Comparison of ENCODE assay signal across 9 cellular contexts in genomic region chr21:43727571-43728466, GRCh38. TPM values are rescaled to one million over a fixed set of nuclear protein-coding genes. Genes with fewer than 3 reads are reported as not detected.
DNase-seq lines count a peak whose midpoint lies in the region; ATAC-seq and TF ChIP-seq lines count a peak whose summit lies in the region.
"Had no signal": no experiment of that assay in that cellular context is flagged by ENCODE, and none has a peak within 500 bp of the region (broad histone marks: within the 10 kb centered on the region; RNA-seq: fewer than 3 reads in every experiment).

No MANE protein-coding gene starts in this region.

- DNase-seq in DMS53 (lab: John Stamatoyannopoulos, UW) = peak; percentile 74
- peak; percentile 85 for DNase-seq in glutamatergic neuron
- DNase-seq in prostate gland (ENCODE audit: low spot score) = no peak
- DNase-seq in HuH-7.5 (ENCODE audit: low spot score) = no peak
- no peak for DNase-seq in DMS114 treated with DMSO at 0.1 percent for 48 hours (lab: John Stamatoyannopoulos, UW; ENCODE audit: unreplicated experiment)
- DNase-seq in NCI-H1048 (lab: John Stamatoyannopoulos, UW) = no peak

- H3K9me3 Mint-ChIP-seq in glutamatergic neuron (ENCODE audit: unreplicated experiment) = peaks cover 13% of the 10 kb centered on the region

- H3K4me1 Mint-ChIP-seq in glutamatergic neuron (ENCODE audit: low read depth, unreplicated experiment) = peaks cover 24% of the 10 kb centered on the region

- peaks cover 24% of the 10 kb centered on the region for H3K4me1 ChIP-seq in prostate gland (replicated peaks)

- TF ChIP-seq POLR2A in prostate gland (IDR thresholded peaks at IDR 0.05) = no peak

- peak overlapping the region; percentile 95 for H3K27ac Mint-ChIP-seq in glutamatergic neuron (ENCODE audit: unreplicated experiment)

- no peaks in the 10 kb centered on the region for H3K36me3 ChIP-seq in prostate gland

- H3K36me3 Mint-ChIP-seq in glutamatergic neuron (ENCODE audit: unreplicated experiment) = no peaks in the 10 kb centered on the region

- H3K27me3 Mint-ChIP-seq in glutamatergic neuron (ENCODE audit: unreplicated experiment) = peaks cover 12% of the 10 kb centered on the region

- intact Hi-C loops in prostate gland (cut with DNase I) = no loop called here

- no peaks in the 10 kb centered on the region for H3K9me3 ChIP-seq in prostate gland

- H3K4me3 ChIP-seq in prostate gland = peak overlapping the region; percentile 30 to 32
- H3K4me3 ChIP-seq: SK-N-MC had no signal

- H3K4me3 Mint-ChIP-seq in glutamatergic neuron (ENCODE audit: unreplicated experiment) = peak overlapping the region; percentile 89

- no peaks in the 10 kb centered on the region for H3K27me3 ChIP-seq in prostate gland (replicated peaks; ENCODE audit: insufficient read depth)

- ATAC-seq in HG03280 (IDR thresholded peaks at IDR 0.05; ENCODE audit: unreplicated experiment) = peak; percentile 6

- TF ChIP-seq CTCF in VCaP (conservative IDR thresholded peaks at IDR 0.05) = peak; percentile 18
- TF ChIP-seq CTCF in glutamatergic neuron (IDR thresholded peaks at IDR 0.05; ENCODE audit: partially characterized antibody, unreplicated experiment) = no peak
- no peak for TF ChIP-seq CTCF in prostate gland (IDR thresholded peaks at IDR 0.05)

- H3K27ac ChIP-seq in VCaP (peak overlapping the region; percentile 73), prostate gland (peak overlapping the region; percentile 83 to 86)
- H3K27ac ChIP-seq: SK-N-MC had no signal

- WGBS in prostate gland = 39% methylated on average over 17 of the region's 17 CpGs

RNA-seq across cellular contexts. Expression of gene PDXK, which starts 8.9 kb away (rescaled TPM):
- total RNA-seq in glutamatergic neuron (ENCODE audit: unreplicated experiment) (63.8 TPM), prostate gland (100 to 1,000 TPM in 1 of 2 donors, 10 to 100 TPM in 1; 61.4 to 161 TPM)

RNA-seq across cellular contexts. Expression of gene CSTB, which starts 48.3 kb away (rescaled TPM):
- total RNA-seq in glutamatergic neuron (ENCODE audit: unreplicated experiment) (32.7 TPM), prostate gland (10 to 100 TPM; 13.3 to 34.7 TPM)

Comparison
In these comparisons a context has a peak if more than half of its experiments do, and no peak if none do; other contexts are left out.
1. DNase-seq: peak in DMS53 (single experiment) and glutamatergic neuron (single experiment); none in prostate gland (single experiment), HuH-7.5 (single experiment), DMS114 treated with DMSO at 0.1 percent for 48 hours (single experiment) and NCI-H1048 (single experiment).